Comparison of ENCODE assay signal across 15 cellular contexts in the genomic region with DNA sequence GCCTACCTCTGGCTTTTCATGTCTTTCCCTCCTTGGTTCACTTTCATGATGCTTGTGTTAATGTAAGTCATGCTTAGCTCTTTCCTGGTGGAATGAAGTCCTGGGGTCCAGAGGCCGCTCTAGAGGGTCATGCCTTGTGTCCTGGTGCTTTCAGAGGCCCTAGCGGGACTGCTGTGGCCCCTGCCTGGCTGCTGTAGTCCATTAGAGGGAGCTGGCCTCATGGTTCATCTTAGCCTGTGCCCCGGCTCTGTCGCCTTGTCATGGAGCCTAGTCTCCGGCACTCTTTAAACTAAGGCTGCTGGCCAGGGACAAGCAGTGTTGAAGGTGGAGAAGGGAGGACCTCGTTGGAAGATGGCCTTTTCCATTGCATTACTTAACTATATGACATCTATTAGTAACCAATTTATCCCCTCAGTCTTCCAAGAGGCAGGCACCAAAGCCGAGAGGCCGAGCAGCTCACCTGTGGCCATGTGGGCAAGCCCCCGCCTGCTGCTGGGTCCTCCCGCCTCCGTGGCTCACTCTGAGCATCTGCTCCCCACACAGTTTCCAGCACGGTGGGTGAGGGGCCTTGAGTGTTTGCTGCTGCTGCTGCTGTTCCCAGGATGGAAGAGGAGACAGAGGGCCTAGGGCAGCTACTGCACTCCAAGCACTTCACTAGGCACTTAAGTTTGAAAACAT. TPM values are rescaled to one million over a fixed set of nuclear protein-coding genes. Genes with fewer than 3 reads are reported as not detected.
"Had no signal": no experiment of that assay in that cellular context is flagged by ENCODE, and none has a peak within 500 bp of the region (broad histone marks: within the 10 kb centered on the region; RNA-seq: fewer than 3 reads in every experiment).

No MANE protein-coding gene starts in this region.

- H3K27me3 Mint-ChIP-seq: naive B cell; stimulated activated naive CD8-positive, alpha-beta T cell treated with anti-CD3 and anti-CD28 coated beads, Interleukin-15, amount 100 ng/mL, for 72 hours had no signal

- H3K4me1 ChIP-seq: colonic mucosa, upper lobe of right lung had no signal

- H3K9me3 Mint-ChIP-seq: activated T-cell treated with anti-CD3 and anti-CD28 coated beads, Interleukin-2, amount 50 U/mL, for 72 hours; naive B cell; stimulated activated naive CD8-positive, alpha-beta T cell treated with anti-CD3 and anti-CD28 coated beads, Interleukin-15, amount 100 ng/mL, for 72 hours had no signal

- H3K4me3 ChIP-seq: cardiac muscle cell, colonic mucosa, lower lobe of right lung, psoas muscle, testis, upper lobe of right lung had no signal

- H3K36me3 ChIP-seq: colonic mucosa had no signal

- ATAC-seq: activated CD4-positive, CD25-positive, alpha-beta regulatory T cell treated with anti-CD3 and anti-CD28 coated beads, Interleukin-2, amount 50 U/mL, for 24 hours; activated T-cell treated with anti-CD3 and anti-CD28 coated beads, Interleukin-2, amount 50 U/mL, for 72 hours; lower lobe of right lung; psoas muscle; sciatic nerve; stimulated activated naive CD8-positive, alpha-beta T cell treated with anti-CD3 and anti-CD28 coated beads, Interleukin-15, amount 100 ng/mL, for 72 hours; upper lobe of right lung had no signal

- H3K27ac ChIP-seq: cardiac muscle cell, colonic mucosa, lower lobe of right lung, psoas muscle, testis, upper lobe of right lung had no signal

- H3K27me3 ChIP-seq: cardiac muscle cell, colonic mucosa, testis, upper lobe of right lung had no signal

- H3K9me3 ChIP-seq: colonic mucosa, lower lobe of right lung, psoas muscle, testis, upper lobe of right lung had no signal

- DNase-seq: activated CD4-positive, alpha-beta T cell treated with anti-CD3 and anti-CD28 coated beads, Interleukin-2, amount 50 U/mL, for 4 hours; activated T-cell treated with anti-CD3 and anti-CD28 coated beads, Interleukin-2, amount 50 U/mL, for 72 hours; colonic mucosa; lower lobe of right lung; naive B cell; occipital lobe; psoas muscle; testis; upper lobe of right lung had no signal

- H3K4me3 Mint-ChIP-seq: activated T-cell treated with anti-CD3 and anti-CD28 coated beads, Interleukin-2, amount 50 U/mL, for 72 hours; naive B cell; stimulated activated naive CD8-positive, alpha-beta T cell treated with anti-CD3 and anti-CD28 coated beads, Interleukin-15, amount 100 ng/mL, for 72 hours had no signal

- H3K27ac Mint-ChIP-seq: activated T-cell treated with anti-CD3 and anti-CD28 coated beads, Interleukin-2, amount 50 U/mL, for 72 hours had no signal

RNA-seq across cellular contexts. Expression of a gene that starts 50.9 kb away (rescaled TPM):
- total RNA-seq: activated T-cell treated with anti-CD3 and anti-CD28 coated beads, Interleukin-2, amount 50 U/mL, for 72 hours; T-helper 2 cell treated with Interferon-gamma antibody and Interleukin-4, amounts not matched to agents 100 ng/mL and 5 ng/mL, for 36 hours had no signal
- polyA plus RNA-seq: endothelial cell of umbilical vein had no signal
